Comparison of ENCODE assay signal across 36 cellular contexts in genomic region chr4:47972721-47973120, GRCh38. TPM values are rescaled to one million over a fixed set of nuclear protein-coding genes. Genes with fewer than 3 reads are reported as not detected.
"Had no signal": no experiment of that assay in that cellular context is flagged by ENCODE, and none has a peak within 500 bp of the region (broad histone marks: within the 10 kb centered on the region; RNA-seq: fewer than 3 reads in every experiment).

No MANE protein-coding gene starts in this region.

- H3K9me3 ChIP-seq: SJCRH30 had no signal

- ATAC-seq: activated CD8-positive, alpha-beta memory T cell treated with anti-CD3 and anti-CD28 coated beads, Interleukin-2, amount 10 ng/mL, durations not matched to agents 7 days and 5 days; Panc1 had no signal

- H3K4me3 ChIP-seq: cardiac muscle cell, SJCRH30, SK-N-MC had no signal

- H3K27me3 ChIP-seq: brain microvascular endothelial cell, cardiac muscle cell, SJCRH30 had no signal

- H3K27ac ChIP-seq: brain microvascular endothelial cell, cardiac muscle cell, SJCRH30, SK-N-MC, WERI-Rb-1 had no signal

- H3K4me1 ChIP-seq: SJCRH30 had no signal

- H3K36me3 ChIP-seq: brain microvascular endothelial cell, cardiac muscle cell, SJCRH30, WERI-Rb-1 had no signal

- DNase-seq: activated CD4-positive, alpha-beta memory T cell treated with anti-CD3 and anti-CD28 coated beads, Interleukin-2, amount 10 ng/mL, durations not matched to agents 7 days and 5 days; activated CD4-positive, alpha-beta T cell treated with anti-CD3 and anti-CD28 coated beads for 1 hour; activated CD4-positive, alpha-beta T cell treated with anti-CD3 and anti-CD28 coated beads for 48 hours; activated CD4-positive, CD25-positive, alpha-beta regulatory T cell; activated CD8-positive, alpha-beta memory T cell treated with anti-CD3 and anti-CD28 coated beads for 24 hours; activated CD8-positive, alpha-beta memory T cell treated with anti-CD3 and anti-CD28 coated beads, Interleukin-2, amount 10 ng/mL, durations not matched to agents 7 days and 5 days; activated CD8-positive, alpha-beta memory T cell treated with anti-CD3 and anti-CD28 coated beads, Interleukin-2, amount 50 U/mL, for 48 hours; activated effector memory CD4-positive, alpha-beta T cell treated with Interleukin-2 at 50 U/mL for 16 hours; activated naive CD4-positive, alpha-beta T cell treated with anti-CD3 and anti-CD28 coated beads, Interleukin-2, amount 50 U/mL, for 16 hours; activated naive CD8-positive, alpha-beta T cell treated with anti-CD3 and anti-CD28 coated beads for 36 hours; activated T-cell treated with anti-CD3 and anti-CD28 coated beads, Interleukin-2, amount 50 U/mL, for 48 hours; amniotic stem cell; aorta; brain microvascular endothelial cell; Kasumi-1; KG1; NCI-H1105; NCI-H1417 treated with DMSO at 0.1 percent for 48 hours; NCI-H187 treated with DMSO at 0.1 percent for 48 hours; NCI-H2081 treated with DMSO at 0.1 percent for 48 hours; NCI-H510A; NCI-H526; NCI-H748 treated with DMSO at 0.1 percent for 48 hours; NK-92 treated with Interleukin-12 subunit alpha and Interleukin-12 subunit beta, amount 100 ng/mL, for 24 hours; SHP77; SJCRH30; T1000; WERI-Rb-1 had no signal

RNA-seq across cellular contexts. Expression of gene CNGA1, which starts 43.8 kb away (rescaled TPM):
- total RNA-seq: activated CD4-positive, alpha-beta memory T cell treated with anti-CD3 and anti-CD28 coated beads, Interleukin-2, amount 10 ng/mL, durations not matched to agents 7 days and 5 days; activated CD8-positive, alpha-beta memory T cell treated with anti-CD3 and anti-CD28 coated beads, Interleukin-2, amount 10 ng/mL, durations not matched to agents 7 days and 5 days; chondrocyte; OCI-LY7; RPMI7951; SJCRH30; T-helper 1 cell treated with Interleukin-12 subunit alpha and Interleukin-12 subunit beta and Interleukin-4 antibody, amounts not matched to agents 30 ng/mL and 1 ng/mL, for 36 hours; T-helper 2 cell treated with Interferon-gamma antibody and Interleukin-4, amounts not matched to agents 100 ng/mL and 5 ng/mL, for 36 hours had no signal
